14 cellular contexts compared by ENCODE assay signal in genomic region chr16:67944690-67945391, GRCh38. TPM values are rescaled to one million over a fixed set of nuclear protein-coding genes. Genes with fewer than 3 reads are reported as not detected.
DNase-seq lines count a peak whose midpoint lies in the region; TF ChIP-seq lines count a peak whose summit lies in the region.
"Had no signal": no experiment of that assay in that cellular context is flagged by ENCODE, and none has a peak within 500 bp of the region (broad histone marks: within the 10 kb centered on the region; RNA-seq: fewer than 3 reads in every experiment).

No MANE protein-coding gene starts in this region.

- intact Hi-C loops in esophagus squamous epithelium (cut with DNase I): no loop called here

- no peaks in the 10 kb centered on the region for H3K9me2 ChIP-seq in OCI-LY1 (ENCODE audit: low read depth, low read length)

- H3K4me2 ChIP-seq in OCI-LY1 (ENCODE audit: low read length) (no peak overlapping the region), skeletal muscle satellite cell (ENCODE audit: low read length) (no peak overlapping the region)
- H3K4me2 ChIP-seq: GM23338 had no signal

- no peak overlapping the region for H2AFZ ChIP-seq in OCI-LY1 (ENCODE audit: low read length)
- H2AFZ ChIP-seq: GM23338 had no signal

- H3K27ac Mint-ChIP-seq in progenitor cell of endocrine pancreas: no peak overlapping the region
- H3K27ac Mint-ChIP-seq: GM23338; T-helper 2 cell treated with Interferon-gamma antibody and Interleukin-4, amounts not matched to agents 5 μg/mL and 100 μg/mL, for 36 hours had no signal

- DNase-seq in esophagus squamous epithelium (lab: John Stamatoyannopoulos, UW) (no peak), BE2C (no peak), islet precursor cell (no peak), progenitor cell of endocrine pancreas (ENCODE audit: low spot score, unreplicated experiment) (no peak)
- DNase-seq: activated CD4-positive, alpha-beta T cell treated with anti-CD3 and anti-CD28 coated beads, Interleukin-2, amount 50 U/mL, for 4 hours; central memory CD4-positive, alpha-beta T cell; NCI-H345 had no signal

- no peaks in the 10 kb centered on the region for H3K27me3 ChIP-seq in OCI-LY1 (ENCODE audit: insufficient read depth, low read length)
- no peaks in the 10 kb centered on the region for H3K27me3 ChIP-seq in esophagus squamous epithelium
- no peaks in the 10 kb centered on the region for H3K27me3 ChIP-seq in skeletal muscle satellite cell (ENCODE audit: control insufficient read depth, insufficient read depth, low read length)
- H3K27me3 ChIP-seq in BE2C: no peaks in the 10 kb centered on the region

- H4K20me1 ChIP-seq in OCI-LY1 (ENCODE audit: insufficient read depth, low read length): no peaks in the 10 kb centered on the region

- no peaks in the 10 kb centered on the region for H3F3A ChIP-seq in OCI-LY1 (ENCODE audit: insufficient read depth, low read length)

- H3K79me2 ChIP-seq in OCI-LY1 (ENCODE audit: insufficient read depth, low read length): no peaks in the 10 kb centered on the region

- H3K9me3 Mint-ChIP-seq in progenitor cell of endocrine pancreas (ENCODE audit: low read depth): no peaks in the 10 kb centered on the region
- H3K9me3 Mint-ChIP-seq: GM23338; T-helper 2 cell treated with Interferon-gamma antibody and Interleukin-4, amounts not matched to agents 5 μg/mL and 100 μg/mL, for 36 hours had no signal

- H3K27ac ChIP-seq in OCI-LY1 (ENCODE audit: low read depth, low read length, poor library complexity, severe bottlenecking): peak overlapping the region; percentile 40
- H3K27ac ChIP-seq in esophagus squamous epithelium: peak overlapping the region in 3 of 4 donors; percentile 73 to 88 (median 80)

- no peaks in the 10 kb centered on the region for H3K27me3 Mint-ChIP-seq in progenitor cell of endocrine pancreas

- TF ChIP-seq POLR2A in esophagus squamous epithelium (IDR thresholded peaks at IDR 0.05): no peak

- 90 to 96% methylated on average over 7 to 10 of the region's 24 CpGs for WGBS in esophagus squamous epithelium, 2 donors

- H3K4me1 ChIP-seq in OCI-LY1 (ENCODE audit: insufficient read depth, low read length, severe bottlenecking) (peaks cover 30% of the 10 kb centered on the region), esophagus squamous epithelium (peaks cover 0 to 64% (median 16%) of the 10 kb centered on the region in 3 donors), skeletal muscle satellite cell (ENCODE audit: control insufficient read depth, insufficient read depth, low read length) (peaks cover 23% of the 10 kb centered on the region), BE2C (peaks cover 7% of the 10 kb centered on the region)

- no peak overlapping the region for H3K9ac ChIP-seq in OCI-LY1 (ENCODE audit: low read length)
- H3K9ac ChIP-seq in skeletal muscle satellite cell (ENCODE audit: low read depth, low read length): peak overlapping the region; percentile 54

- H3K4me3 ChIP-seq in OCI-LY1 (ENCODE audit: low read depth, low read length, poor library complexity, severe bottlenecking): no peak overlapping the region
- no peak overlapping the region for H3K4me3 ChIP-seq in esophagus squamous epithelium
- H3K4me3 ChIP-seq in skeletal muscle satellite cell (ENCODE audit: low read length): no peak overlapping the region
- H3K4me3 ChIP-seq in BE2C (ENCODE audit: low read depth, low read length): no peak overlapping the region
- H3K4me3 ChIP-seq: GM12878, GM23338 had no signal

- peaks cover 4% of the 10 kb centered on the region for H3K36me3 Mint-ChIP-seq in progenitor cell of endocrine pancreas (ENCODE audit: insufficient read depth)

- H3K36me3 ChIP-seq in OCI-LY1 (ENCODE audit: insufficient read depth, low read length) (peaks cover 14% of the 10 kb centered on the region; the same call in 1 of the 2 replicates), esophagus squamous epithelium (peaks cover 24 to 93% (median 37%) of the 10 kb centered on the region in 3 donors), skeletal muscle satellite cell (ENCODE audit: insufficient read depth, low read length) (peaks cover 95% of the 10 kb centered on the region), BE2C (no peaks in the 10 kb centered on the region)

- H3K4me1 Mint-ChIP-seq in progenitor cell of endocrine pancreas (ENCODE audit: low read depth): peaks cover 6% of the 10 kb centered on the region

- H3K9me3 ChIP-seq in OCI-LY1 (ENCODE audit: low read length): no peaks in the 10 kb centered on the region
- no peaks in the 10 kb centered on the region for H3K9me3 ChIP-seq in esophagus squamous epithelium
- H3K9me3 ChIP-seq in skeletal muscle satellite cell (replicated peaks; ENCODE audit: low read length): no peaks in the 10 kb centered on the region
- no peaks in the 10 kb centered on the region for H3K9me3 ChIP-seq in BE2C

- TF ChIP-seq CTCF in OCI-LY1 (IDR thresholded peaks at IDR 0.05; ENCODE audit: low read length): no peak
- no peak for TF ChIP-seq CTCF in esophagus squamous epithelium (IDR thresholded peaks at IDR 0.05)
- TF ChIP-seq CTCF in BE2C (IDR thresholded peaks at IDR 0.05; ENCODE audit: low read depth, low read length): no peak
- no peak for TF ChIP-seq CTCF in progenitor cell of endocrine pancreas (IDR thresholded peaks at IDR 0.05; ENCODE audit: unreplicated experiment)

- no peak overlapping the region for H3K4me3 Mint-ChIP-seq in progenitor cell of endocrine pancreas (ENCODE audit: low read depth)
- H3K4me3 Mint-ChIP-seq: GM23338; T-helper 2 cell treated with Interferon-gamma antibody and Interleukin-4, amounts not matched to agents 5 μg/mL and 100 μg/mL, for 36 hours had no signal

RNA-seq across cellular contexts. Expression of gene LCAT, which starts 0.9 kb away (rescaled TPM):
- total RNA-seq in esophagus squamous epithelium (10 to 100 TPM in 1 of 4 donors, 1 to 10 TPM in 3; 1.2 to 12.4 (median 3.8) TPM), progenitor cell of endocrine pancreas (31.9 and 32.1 TPM in 2 replicates)
- total RNA-seq in skeletal muscle satellite cell (2012; rRNA removed): 4.8 and 10.6 TPM in 2 replicates
- polyA plus RNA-seq in BE2C (2012; ENCODE audit: insufficient read depth, insufficient read length, low read depth): 3.6 TPM

RNA-seq across cellular contexts. Expression of gene PSMB10, which starts 8.2 kb away (rescaled TPM):
- total RNA-seq in esophagus squamous epithelium (10 to 100 TPM; 20.7 to 28.4 (median 25.3) TPM), progenitor cell of endocrine pancreas (9.8 and 10.6 TPM in 2 replicates)
- total RNA-seq in skeletal muscle satellite cell (2012; rRNA removed): 43.6 and 45.0 TPM in 2 replicates
- polyA plus RNA-seq in BE2C (2012; ENCODE audit: insufficient read depth, insufficient read length, low read depth): 155 TPM

RNA-seq across cellular contexts. Expression of gene CTRL, which starts 13.2 kb away (rescaled TPM):
- 1 to 10 TPM in 2 of 4 donors, not detected in 2; 1.2 to 1.8 TPM for total RNA-seq in esophagus squamous epithelium
- 0.51 and 1.3 TPM in 2 replicates for total RNA-seq in skeletal muscle satellite cell (2012; rRNA removed)
- polyA plus RNA-seq in BE2C (2012; ENCODE audit: insufficient read depth, insufficient read length, low read depth): 5.6 TPM
- total RNA-seq in progenitor cell of endocrine pancreas: 0.57 and 2.2 TPM in 2 replicates

RNA-seq across cellular contexts. Expression of gene SLC12A4, which starts 23.6 kb away (rescaled TPM):
- total RNA-seq in esophagus squamous epithelium (10 to 100 TPM in 2 of 4 donors, 1 to 10 TPM in 2; 7.4 to 29.8 (median 18.2) TPM), progenitor cell of endocrine pancreas (74.3 and 75.6 TPM in 2 replicates)
- 43.3 and 45.7 TPM in 2 replicates for total RNA-seq in skeletal muscle satellite cell (2012; rRNA removed)
- 9.1 TPM for polyA plus RNA-seq in BE2C (2012; ENCODE audit: insufficient read depth, insufficient read length, low read depth)

RNA-seq across cellular contexts. Expression of gene DPEP3, which starts 35.5 kb away (rescaled TPM):
- total RNA-seq in esophagus squamous epithelium: not detected
- total RNA-seq in skeletal muscle satellite cell (2012; rRNA removed): not detected in 2 replicates
- not detected for polyA plus RNA-seq in BE2C (2012; ENCODE audit: insufficient read depth, insufficient read length, low read depth)
- total RNA-seq in progenitor cell of endocrine pancreas: not detected in 2 replicates
- total RNA-seq: epithelial cell of proximal tubule, GM12878, mucosa of gallbladder had no signal
- polyA plus RNA-seq: GM12878 had no signal
